In the genomic region with DNA sequence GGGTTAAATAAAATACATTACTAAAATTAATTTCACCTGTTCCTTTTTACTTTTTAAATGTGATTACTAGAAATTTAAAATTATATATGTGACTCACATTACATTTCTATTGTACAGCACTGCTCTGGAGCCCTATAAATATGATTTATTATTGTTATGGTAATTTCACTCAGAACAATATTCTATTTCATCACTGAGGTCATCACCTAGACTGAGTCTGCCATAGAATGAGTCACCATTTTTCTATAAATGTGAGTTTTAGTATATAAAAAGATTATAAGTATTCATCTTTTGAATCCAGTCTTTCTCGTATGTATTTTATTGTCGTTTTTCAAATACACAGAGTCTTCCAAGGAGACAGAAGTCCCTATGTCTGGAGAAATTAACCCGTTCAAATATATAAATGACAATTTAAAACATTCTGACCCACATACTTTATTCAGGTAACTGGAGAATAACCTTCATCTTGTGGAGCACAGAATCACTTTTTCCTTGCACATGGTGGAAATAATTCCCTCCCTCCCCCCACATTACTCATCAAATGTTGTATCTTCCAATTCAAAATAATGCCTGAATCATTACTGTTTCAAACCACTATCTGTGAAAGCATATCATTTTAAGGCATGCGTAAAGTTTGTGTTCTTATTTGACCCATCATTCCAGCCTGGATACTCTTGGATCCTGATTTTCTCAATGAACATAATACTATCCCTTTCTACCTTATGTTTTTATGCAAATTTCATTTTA, we compare ENCODE assay signal across 18 cellular contexts. TPM values are rescaled to one million over a fixed set of nuclear protein-coding genes. Genes with fewer than 3 reads are reported as not detected.
DNase-seq lines count a peak whose midpoint lies in the region; ATAC-seq and TF ChIP-seq lines count a peak whose summit lies in the region.
"Had no signal": no experiment of that assay in that cellular context is flagged by ENCODE, and none has a peak within 500 bp of the region (broad histone marks: within the 10 kb centered on the region; RNA-seq: fewer than 3 reads in every experiment).

No MANE protein-coding gene starts in this region.

- H3K36me3 Mint-ChIP-seq in activated T-cell treated with anti-CD3 and anti-CD28 coated beads, Interleukin-2, amount 50 U/mL, for 4 hours (ENCODE audit: insufficient read depth) = no peaks in the 10 kb centered on the region
- H3K36me3 Mint-ChIP-seq: activated naive CD4-positive, alpha-beta T cell treated with anti-CD3 and anti-CD28 coated beads, Interleukin-2, amount 50 U/mL, for 72 hours; CD4-positive, alpha-beta memory T cell; natural killer cell had no signal

- H3K4me1 Mint-ChIP-seq in activated T-cell treated with anti-CD3 and anti-CD28 coated beads, Interleukin-2, amount 50 U/mL, for 4 hours (ENCODE audit: low read depth) = peaks cover 6% of the 10 kb centered on the region
- H3K4me1 Mint-ChIP-seq: natural killer cell had no signal

- TF ChIP-seq POLR2A in prostate gland (IDR thresholded peaks at IDR 0.05) = no peak

- H3K4me1 ChIP-seq in prostate gland (replicated peaks) = no peaks in the 10 kb centered on the region
- H3K4me1 ChIP-seq: psoas muscle, stomach had no signal

- WGBS in prostate gland = 56% methylated on average over 4 of the region's 4 CpGs

- H3K4me3 Mint-ChIP-seq in activated T-cell treated with anti-CD3 and anti-CD28 coated beads, Interleukin-2, amount 50 U/mL, for 4 hours = no peak overlapping the region
- H3K4me3 Mint-ChIP-seq: CD4-positive, alpha-beta memory T cell; natural killer cell; T-helper 2 cell treated with Interferon-gamma antibody and Interleukin-4, amounts not matched to agents 5 μg/mL and 100 μg/mL, for 36 hours had no signal

- no peak for DNase-seq in activated T-cell treated with anti-CD3 and anti-CD28 coated beads, Interleukin-2, amount 50 U/mL, for 4 hours
- DNase-seq in activated T-cell treated with anti-CD3 and anti-CD28 coated beads, Interleukin-2, amount 50 U/mL, for 48 hours = no peak
- peak; percentile 67 for DNase-seq in RWPE1 (ENCODE audit: low spot score)
- no peak for DNase-seq in stimulated activated naive CD8-positive, alpha-beta T cell treated with anti-CD3 and anti-CD28 coated beads, Interleukin-15, Interleukin-2, amounts not matched to agents 100 U/mL and 50 U/mL, for 24 hours
- no peak for DNase-seq in omental fat pad (ENCODE audit: low spot score)
- DNase-seq in NCI-H187 treated with DMSO at 0.1 percent for 48 hours (lab: John Stamatoyannopoulos, UW) = no peak
- DNase-seq in prostate gland (ENCODE audit: low spot score) = no peak
- DNase-seq: caudate nucleus; CD4-positive, alpha-beta memory T cell; effector CD4-positive, alpha-beta T cell; GOT3; natural killer cell; NCI-H446 treated with DMSO at 0.1 percent for 48 hours; psoas muscle; stomach had no signal

- no peaks in the 10 kb centered on the region for H3K27me3 ChIP-seq in prostate gland (replicated peaks; ENCODE audit: insufficient read depth)

- H3K4me3 ChIP-seq in prostate gland = no peak overlapping the region
- H3K4me3 ChIP-seq: psoas muscle, stomach had no signal

- H3K27me3 Mint-ChIP-seq in activated T-cell treated with anti-CD3 and anti-CD28 coated beads, Interleukin-2, amount 50 U/mL, for 4 hours (ENCODE audit: low read depth) = peaks cover 23% of the 10 kb centered on the region

- POLR2A ChIA-PET in RWPE1 (lab: Yijun Ruan, JAX; ENCODE audit: low non-redundant PET) = no interaction called here

- CTCF ChIA-PET in RWPE1 (lab: Yijun Ruan, JAX) = no interaction called here

- H3K9me3 Mint-ChIP-seq in activated T-cell treated with anti-CD3 and anti-CD28 coated beads, Interleukin-2, amount 50 U/mL, for 4 hours = no peaks in the 10 kb centered on the region
- H3K9me3 Mint-ChIP-seq: activated naive CD4-positive, alpha-beta T cell treated with anti-CD3 and anti-CD28 coated beads, Interleukin-2, amount 50 U/mL, for 72 hours; CD4-positive, alpha-beta memory T cell; natural killer cell; T-helper 2 cell treated with Interferon-gamma antibody and Interleukin-4, amounts not matched to agents 5 μg/mL and 100 μg/mL, for 36 hours had no signal

- intact Hi-C loops in prostate gland (cut with DNase I) = no loop called here

- no peak overlapping the region for H3K27ac ChIP-seq in RWPE1
- no peak overlapping the region for H3K27ac ChIP-seq in prostate gland
- H3K27ac ChIP-seq: psoas muscle, stomach had no signal

- peak; percentile 70 for ATAC-seq in activated T-cell treated with anti-CD3 and anti-CD28 coated beads, Interleukin-2, amount 50 U/mL, for 4 hours
- ATAC-seq in esophagus mucosa (peak; percentile 56), omental fat pad (ENCODE audit: low FRiP score) (no peak)
- ATAC-seq in stimulated activated naive CD8-positive, alpha-beta T cell treated with anti-CD3 and anti-CD28 coated beads, Interleukin-15, Interleukin-2, amounts not matched to agents 100 U/mL and 50 U/mL, for 24 hours = peak; percentile 55
- ATAC-seq: natural killer cell had no signal

- TF ChIP-seq CTCF in RWPE1 (conservative IDR thresholded peaks at IDR 0.05; ENCODE audit: low read depth) (no peak), omental fat pad (IDR thresholded peaks at IDR 0.05) (no peak), prostate gland (IDR thresholded peaks at IDR 0.05) (no peak)

- no peaks in the 10 kb centered on the region for H3K9me3 ChIP-seq in prostate gland
- H3K9me3 ChIP-seq: psoas muscle, stomach had no signal

- no peaks in the 10 kb centered on the region for H3K36me3 ChIP-seq in prostate gland
- H3K36me3 ChIP-seq: stomach had no signal

RNA-seq across cellular contexts. Expression of gene CHST14, which starts 30.0 kb away (rescaled TPM):
- 1 to 10 TPM; 6.2 to 7.1 (median 7.0) TPM for total RNA-seq in activated T-cell treated with anti-CD3 and anti-CD28 coated beads, Interleukin-2, amount 50 U/mL, for 4 hours
- total RNA-seq in esophagus mucosa (4.0 TPM), omental fat pad (10 to 100 TPM in 3 of 4 donors, 1 to 10 TPM in 1; 6.6 to 17.8 (median 10.1) TPM), prostate gland (10 to 100 TPM; 14.9 to 22.3 TPM)
